In the genomic region with DNA sequence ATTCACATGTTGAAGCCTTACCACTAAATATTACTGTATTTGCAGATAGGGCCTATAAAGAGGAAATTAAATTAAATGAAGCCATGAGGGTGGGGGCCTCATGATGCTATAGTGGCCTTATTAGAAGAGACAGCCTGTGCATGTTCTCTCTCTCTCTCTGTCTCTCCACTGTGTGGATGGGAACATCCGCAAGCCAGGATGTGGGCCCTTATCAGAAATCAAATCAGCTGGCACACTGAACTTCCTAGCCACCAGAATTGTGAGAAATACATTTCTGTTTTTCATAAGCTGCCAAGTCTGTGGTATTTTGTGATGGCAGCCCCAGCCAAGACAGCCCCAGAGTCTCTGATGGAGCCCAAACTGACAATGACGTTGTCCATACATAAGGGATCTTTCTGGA, we compare ENCODE assay signal across 30 cellular contexts.
DNase-seq lines count a peak whose midpoint lies in the region; ATAC-seq and TF ChIP-seq lines count a peak whose summit lies in the region.
"Had no signal": no experiment of that assay in that cellular context is flagged by ENCODE, and none has a peak within 500 bp of the region (broad histone marks: within the 10 kb centered on the region; RNA-seq: fewer than 3 reads in every experiment).

No MANE protein-coding gene starts in this region.

- H3K9ac ChIP-seq in DND-41 (ENCODE audit: low read depth, low read length) = no peak overlapping the region
- H3K9ac ChIP-seq: BLaER1; BLaER1 treated with 17β-estradiol and CSF1 and Interleukin-3, amounts not matched to agents 10 nM and 100 nM had no signal

- H3K9me3 ChIP-seq in DND-41 (ENCODE audit: insufficient read depth, low read length, severe bottlenecking) (no peaks in the 10 kb centered on the region), T-helper 17 cell (ENCODE audit: control insufficient read depth, low read length, poor library complexity, severe bottlenecking) (no peaks in the 10 kb centered on the region)
- H3K9me3 ChIP-seq: A549, BE2C, BLaER1, Caco-2 had no signal

- no peak overlapping the region for H2AFZ ChIP-seq in DND-41 (ENCODE audit: low read depth, low read length)

- no peak overlapping the region for H3K4me3 Mint-ChIP-seq in T-helper 17 cell
- H3K4me3 Mint-ChIP-seq: B cell; CD14-positive monocyte; CD4-positive, alpha-beta memory T cell; CD4-positive, alpha-beta T cell; CD4-positive, CD25-positive, alpha-beta regulatory T cell; CD8-positive, alpha-beta memory T cell; CD8-positive, alpha-beta T cell had no signal

- H3K27me3 ChIP-seq in DND-41 (ENCODE audit: insufficient read depth, low read length, poor library complexity) = no peaks in the 10 kb centered on the region
- H3K27me3 ChIP-seq: BE2C; BLaER1; BLaER1 treated with 17β-estradiol and CSF1 and Interleukin-3, amounts not matched to agents 10 nM and 100 nM had no signal

- no peaks in the 10 kb centered on the region for H3K36me3 ChIP-seq in DND-41 (ENCODE audit: insufficient read depth, low read length)
- H3K36me3 ChIP-seq: BE2C; BLaER1; BLaER1 treated with 17β-estradiol and CSF1 and Interleukin-3, amounts not matched to agents 10 nM and 100 nM had no signal

- H3K79me2 ChIP-seq in DND-41 (ENCODE audit: insufficient read depth, low read length) = no peaks in the 10 kb centered on the region

- TF ChIP-seq CTCF in DND-41 (IDR thresholded peaks at IDR 0.05; ENCODE audit: borderline replicate concordance, extremely low read depth, low read length, poor library complexity, severe bottlenecking) = no peak

- no peak overlapping the region for H3K4me2 ChIP-seq in DND-41 (ENCODE audit: insufficient read depth, low read length)
- H3K4me2 ChIP-seq: A549, BLaER1 had no signal

- ATAC-seq in DND-41 (ENCODE audit: insufficient read depth, low read depth) (peak; percentile 88), T-helper 17 cell (no peak), SK-N-SH treated with all-trans-retinoic acid at 6 μM for 48 hours (no peak)
- ATAC-seq: A549; CD8-positive, alpha-beta T cell had no signal

- no peak overlapping the region for H3K27ac Mint-ChIP-seq in T-helper 17 cell
- H3K27ac Mint-ChIP-seq: B cell; CD14-positive monocyte; CD4-positive, alpha-beta memory T cell; CD4-positive, alpha-beta T cell; CD4-positive, CD25-positive, alpha-beta regulatory T cell; CD8-positive, alpha-beta memory T cell; CD8-positive, alpha-beta T cell had no signal

- peaks cover 25% of the 10 kb centered on the region for H3K4me1 ChIP-seq in DND-41 (ENCODE audit: insufficient read depth, low read length)
- H3K4me1 ChIP-seq: A549, BE2C, BLaER1, Caco-2 had no signal

- H3K27ac ChIP-seq in DND-41 (ENCODE audit: low read length) = peak overlapping the region; percentile 60
- H3K27ac ChIP-seq: 22Rv1, A549, BLaER1, C4-2B had no signal

- no peak overlapping the region for H3K4me3 ChIP-seq in DND-41 (ENCODE audit: low read depth in 1 of 2, low read length in 2 of 2)
- no peak overlapping the region for H3K4me3 ChIP-seq in Jurkat, Clone E6-1 (ENCODE audit: low read length)
- H3K4me3 ChIP-seq: A549; BLaER1; BLaER1 treated with 17β-estradiol and CSF1 and Interleukin-3, amounts not matched to agents 10 nM and 100 nM had no signal

- no peaks in the 10 kb centered on the region for H3K36me3 Mint-ChIP-seq in T-helper 17 cell (ENCODE audit: low read depth)
- H3K36me3 Mint-ChIP-seq: CD14-positive monocyte; CD4-positive, alpha-beta memory T cell; CD4-positive, CD25-positive, alpha-beta regulatory T cell; CD8-positive, alpha-beta T cell had no signal

- peak; percentile 62 for DNase-seq in DND-41
- peak; percentile 20 for DNase-seq in Jurkat, Clone E6-1 (ENCODE audit: low read depth, low spot score)
- no peak for DNase-seq in T-helper 17 cell
- DNase-seq: 8988T; ACHN; AML-193; BE2C; C1 segment of cervical spinal cord; Caco-2; Calu3; CD4-positive, alpha-beta T cell; CD4-positive, CD25-positive, alpha-beta regulatory T cell; CD8-positive, alpha-beta memory T cell; CD8-positive, alpha-beta T cell; COR-L47; DMS 273 treated with DMSO at 0.1 percent for 48 hours; DMS153; DMS53; DMS79; DMS79 treated with DMSO at 0.1 percent for 48 hours; EL had no signal

- no peaks in the 10 kb centered on the region for H3K4me1 Mint-ChIP-seq in T-helper 17 cell
- H3K4me1 Mint-ChIP-seq: B cell; CD14-positive monocyte; CD4-positive, alpha-beta memory T cell; CD4-positive, CD25-positive, alpha-beta regulatory T cell; CD8-positive, alpha-beta memory T cell had no signal

- H4K20me1 ChIP-seq in DND-41 (ENCODE audit: insufficient read depth, low read length) = no peaks in the 10 kb centered on the region
- H4K20me1 ChIP-seq: BLaER1; BLaER1 treated with 17β-estradiol and CSF1 and Interleukin-3, amounts not matched to agents 10 nM and 100 nM had no signal

- no peaks in the 10 kb centered on the region for H3K27me3 Mint-ChIP-seq in T-helper 17 cell
- H3K27me3 Mint-ChIP-seq: B cell; CD8-positive, alpha-beta memory T cell had no signal

TF ChIP-seq in SK-N-SH treated with all-trans-retinoic acid at 6 μM for 48 hours, 23 proteins besides CTCF, POLR2A, EP300 and RAD21 (continues in another document):
- TF ChIP-seq GLIS3 (CRISPR knock-in tag; IDR thresholded peaks at IDR 0.05) (no peak), ZNF8 (CRISPR knock-in tag; IDR thresholded peaks at IDR 0.05) (no peak), RARB (CRISPR knock-in tag; IDR thresholded peaks at IDR 0.05) (no peak), ISL1 (CRISPR knock-in tag; IDR thresholded peaks at IDR 0.05) (no peak), OSR1 (CRISPR knock-in tag; IDR thresholded peaks at IDR 0.05) (no peak), TOX (CRISPR knock-in tag; IDR thresholded peaks at IDR 0.05; ENCODE audit: borderline replicate concordance) (no peak), ARNTL (CRISPR knock-in tag; IDR thresholded peaks at IDR 0.05; ENCODE audit: borderline replicate concordance, low read depth) (no peak), ZFP3 (CRISPR knock-in tag; IDR thresholded peaks at IDR 0.05) (no peak), SNAI2 (CRISPR knock-in tag; IDR thresholded peaks at IDR 0.05) (no peak), ESRRG (CRISPR knock-in tag; IDR thresholded peaks at IDR 0.05) (no peak), ZFP30 (CRISPR knock-in tag; IDR thresholded peaks at IDR 0.05) (no peak), CSDC2 (CRISPR knock-in tag; IDR thresholded peaks at IDR 0.05) (no peak), ZC3H10 (CRISPR knock-in tag; IDR thresholded peaks at IDR 0.05) (no peak)
- TF ChIP-seq, protein P1, sequence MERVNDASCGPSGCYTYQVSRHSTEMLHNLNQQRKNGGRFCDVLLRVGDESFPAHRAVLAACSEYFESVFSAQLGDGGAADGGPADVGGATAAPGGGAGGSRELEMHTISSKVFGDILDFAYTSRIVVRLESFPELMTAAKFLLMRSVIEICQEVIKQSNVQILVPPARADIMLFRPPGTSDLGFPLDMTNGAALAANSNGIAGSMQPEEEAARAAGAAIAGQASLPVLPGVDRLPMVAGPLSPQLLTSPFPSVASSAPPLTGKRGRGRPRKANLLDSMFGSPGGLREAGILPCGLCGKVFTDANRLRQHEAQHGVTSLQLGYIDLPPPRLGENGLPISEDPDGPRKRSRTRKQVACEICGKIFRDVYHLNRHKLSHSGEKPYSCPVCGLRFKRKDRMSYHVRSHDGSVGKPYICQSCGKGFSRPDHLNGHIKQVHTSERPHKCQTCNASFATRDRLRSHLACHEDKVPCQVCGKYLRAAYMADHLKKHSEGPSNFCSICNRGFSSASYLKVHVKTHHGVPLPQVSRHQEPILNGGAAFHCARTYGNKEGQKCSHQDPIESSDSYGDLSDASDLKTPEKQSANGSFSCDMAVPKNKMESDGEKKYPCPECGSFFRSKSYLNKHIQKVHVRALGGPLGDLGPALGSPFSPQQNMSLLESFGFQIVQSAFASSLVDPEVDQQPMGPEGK (CRISPR knock-in tag; IDR thresholded peaks at IDR 0.05; ENCODE audit: borderline replicate concordance) = no peak
- TF ChIP-seq, protein P2, sequence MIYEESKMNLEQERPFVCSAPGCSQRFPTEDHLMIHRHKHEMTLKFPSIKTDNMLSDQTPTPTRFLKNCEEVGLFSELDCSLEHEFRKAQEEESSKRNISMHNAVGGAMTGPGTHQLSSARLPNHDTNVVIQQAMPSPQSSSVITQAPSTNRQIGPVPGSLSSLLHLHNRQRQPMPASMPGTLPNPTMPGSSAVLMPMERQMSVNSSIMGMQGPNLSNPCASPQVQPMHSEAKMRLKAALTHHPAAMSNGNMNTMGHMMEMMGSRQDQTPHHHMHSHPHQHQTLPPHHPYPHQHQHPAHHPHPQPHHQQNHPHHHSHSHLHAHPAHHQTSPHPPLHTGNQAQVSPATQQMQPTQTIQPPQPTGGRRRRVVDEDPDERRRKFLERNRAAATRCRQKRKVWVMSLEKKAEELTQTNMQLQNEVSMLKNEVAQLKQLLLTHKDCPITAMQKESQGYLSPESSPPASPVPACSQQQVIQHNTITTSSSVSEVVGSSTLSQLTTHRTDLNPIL (CRISPR knock-in tag; IDR thresholded peaks at IDR 0.05; ENCODE audit: low read depth) = no peak
- TF ChIP-seq, protein P3, sequence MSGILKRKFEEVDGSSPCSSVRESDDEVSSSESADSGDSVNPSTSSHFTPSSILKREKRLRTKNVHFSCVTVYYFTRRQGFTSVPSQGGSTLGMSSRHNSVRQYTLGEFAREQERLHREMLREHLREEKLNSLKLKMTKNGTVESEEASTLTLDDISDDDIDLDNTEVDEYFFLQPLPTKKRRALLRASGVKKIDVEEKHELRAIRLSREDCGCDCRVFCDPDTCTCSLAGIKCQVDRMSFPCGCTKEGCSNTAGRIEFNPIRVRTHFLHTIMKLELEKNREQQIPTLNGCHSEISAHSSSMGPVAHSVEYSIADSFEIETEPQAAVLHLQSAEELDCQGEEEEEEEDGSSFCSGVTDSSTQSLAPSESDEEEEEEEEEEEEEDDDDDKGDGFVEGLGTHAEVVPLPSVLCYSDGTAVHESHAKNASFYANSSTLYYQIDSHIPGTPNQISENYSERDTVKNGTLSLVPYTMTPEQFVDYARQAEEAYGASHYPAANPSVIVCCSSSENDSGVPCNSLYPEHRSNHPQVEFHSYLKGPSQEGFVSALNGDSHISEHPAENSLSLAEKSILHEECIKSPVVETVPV (CRISPR knock-in tag; IDR thresholded peaks at IDR 0.05) = no peak
- TF ChIP-seq, protein P4, sequence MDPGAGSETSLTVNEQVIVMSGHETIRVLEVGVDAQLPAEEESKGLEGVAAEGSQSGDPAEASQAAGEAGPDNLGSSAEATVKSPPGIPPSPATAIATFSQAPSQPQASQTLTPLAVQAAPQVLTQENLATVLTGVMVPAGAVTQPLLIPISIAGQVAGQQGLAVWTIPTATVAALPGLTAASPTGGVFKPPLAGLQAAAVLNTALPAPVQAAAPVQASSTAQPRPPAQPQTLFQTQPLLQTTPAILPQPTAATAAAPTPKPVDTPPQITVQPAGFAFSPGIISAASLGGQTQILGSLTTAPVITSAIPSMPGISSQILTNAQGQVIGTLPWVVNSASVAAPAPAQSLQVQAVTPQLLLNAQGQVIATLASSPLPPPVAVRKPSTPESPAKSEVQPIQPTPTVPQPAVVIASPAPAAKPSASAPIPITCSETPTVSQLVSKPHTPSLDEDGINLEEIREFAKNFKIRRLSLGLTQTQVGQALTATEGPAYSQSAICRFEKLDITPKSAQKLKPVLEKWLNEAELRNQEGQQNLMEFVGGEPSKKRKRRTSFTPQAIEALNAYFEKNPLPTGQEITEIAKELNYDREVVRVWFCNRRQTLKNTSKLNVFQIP (CRISPR knock-in tag; IDR thresholded peaks at IDR 0.05; ENCODE audit: borderline replicate concordance, low read depth) = no peak

Comparison
In these comparisons a context has a peak if more than half of its experiments do, and no peak if none do; other contexts are left out.
1. DNase-seq: peak in DND-41 (single experiment) and Jurkat, Clone E6-1 (single experiment); none in T-helper 17 cell (0 of 3).